In genomic region chr4:48542888-48543287, GRCh38 we compare ENCODE assay signal across 3 cellular contexts.
TF ChIP-seq lines count a peak whose summit lies in the region.

No MANE protein-coding gene starts in this region.

TF ChIP-seq in GM23338, 12 proteins besides CTCF, POLR2A, EP300 and RAD21:
- TF ChIP-seq JUNB (IDR thresholded peaks at IDR 0.05; ENCODE audit: unreplicated experiment): no peak

TF ChIP-seq in HEK293, 187 proteins besides CTCF, POLR2A, EP300 and RAD21:
- TF ChIP-seq ZNF623 (tag by site-specific recombination; IDR thresholded peaks at IDR 0.05) (peak; percentile 60), ZNF214 (tag by site-specific recombination; IDR thresholded peaks at IDR 0.05; ENCODE audit: borderline replicate concordance) (no peak)

TF ChIP-seq in K562, 482 proteins besides CTCF, POLR2A, EP300 and RAD21:
- TF ChIP-seq RBM25 (IDR thresholded peaks at IDR 0.05; ENCODE audit: low read depth, low read length, severe bottlenecking): peak; percentile 63
- no peak for TF ChIP-seq ETV1 (tag; conservative IDR thresholded peaks at IDR 0.05; ENCODE audit: low read depth)
